18 cellular contexts compared by ENCODE assay signal in the genomic region with DNA sequence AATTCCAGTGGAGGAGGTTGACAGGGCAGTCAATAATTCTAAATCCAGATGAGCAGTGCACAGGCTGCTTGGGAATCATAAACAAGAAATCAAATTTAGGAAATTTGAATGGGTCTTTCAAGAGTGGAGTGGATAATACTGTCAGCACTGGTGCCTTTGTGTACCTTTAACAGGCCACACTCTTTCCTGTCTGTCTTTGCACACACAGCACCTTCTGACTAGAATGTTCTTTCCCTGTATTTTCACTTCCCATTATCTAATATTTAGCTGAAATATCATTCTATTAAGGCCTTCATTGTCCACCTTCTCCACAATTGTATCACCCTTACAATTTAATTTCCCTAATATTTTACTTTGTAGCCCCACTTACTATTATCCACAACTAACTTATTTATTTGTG.
"Had no signal": no experiment of that assay in that cellular context is flagged by ENCODE, and none has a peak within 500 bp of the region (broad histone marks: within the 10 kb centered on the region; RNA-seq: fewer than 3 reads in every experiment).

No MANE protein-coding gene starts in this region.

- H3K27me3 ChIP-seq: ascending aorta, breast epithelium, testis, upper lobe of left lung had no signal

- H3K4me1 ChIP-seq: ascending aorta, breast epithelium, lower lobe of right lung, testis, upper lobe of left lung had no signal

- ATAC-seq: activated CD4-positive, CD25-positive, alpha-beta regulatory T cell treated with anti-CD3 and anti-CD28 coated beads, Interleukin-2, amount 50 U/mL, for 24 hours; activated T-cell treated with anti-CD3 and anti-CD28 coated beads, Interleukin-2, amount 50 U/mL, for 4 hours; lower lobe of right lung; sciatic nerve; stimulated activated effector memory CD8-positive, alpha-beta T cell treated with anti-CD3 and anti-CD28 coated beads, Interleukin-12 subunit alpha, Interleukin-12 subunit beta, amount 100 ng/mL, for 72 hours had no signal

- H3K27ac ChIP-seq: ascending aorta, breast epithelium, lower lobe of right lung, testis, upper lobe of left lung had no signal

- DNase-seq: activated CD4-positive, alpha-beta T cell treated with anti-CD3 and anti-CD28 coated beads, Interleukin-2, amount 10 ng/mL, durations not matched to agents 7 days and 5 days; activated CD8-positive, alpha-beta memory T cell treated with anti-CD3 and anti-CD28 coated beads, Interleukin-2, amount 50 U/mL, for 4 hours; activated effector memory CD4-positive, alpha-beta T cell treated with Interleukin-2 at 50 U/mL for 16 hours; activated naive CD4-positive, alpha-beta T cell treated with anti-CD3 and anti-CD28 coated beads, Interleukin-2, amount 50 U/mL, for 16 hours; activated T-cell treated with anti-CD3 and anti-CD28 coated beads, Interleukin-2, amount 50 U/mL, for 4 hours; cortex of kidney; erythroblast; foreskin melanocyte; head of caudate nucleus; lower lobe of right lung; stimulated activated CD4-positive, alpha-beta T cell treated with anti-CD3 and anti-CD28 coated beads, Interleukin-4, amount 100 ng/mL, for 24 hours; testis; upper lobe of left lung had no signal

- H3K36me3 ChIP-seq: ascending aorta, breast epithelium, lower lobe of right lung, upper lobe of left lung had no signal

- H3K9me3 ChIP-seq: ascending aorta, breast epithelium, lower lobe of right lung, testis, upper lobe of left lung had no signal

- H3K4me3 ChIP-seq: ascending aorta, breast epithelium, lower lobe of right lung, testis, upper lobe of left lung had no signal
